Comparison of ENCODE assay signal across 1 cellular context in genomic region chr12:51329742-51330141, GRCh38.
TF ChIP-seq lines count a peak whose summit lies in the region.

No MANE protein-coding gene starts in this region.

TF ChIP-seq in IMR-90, 13 proteins besides CTCF, POLR2A, EP300 and RAD21:
- TF ChIP-seq RFX5 (IDR thresholded peaks at IDR 0.05; ENCODE audit: low read depth, low read length) = no peak
TF ChIP-seq in IMR-90: peak in this region for 0.
